20 cellular contexts compared by ENCODE assay signal in genomic region chr7:107810626-107811025, GRCh38. TPM values are rescaled to one million over a fixed set of nuclear protein-coding genes. Genes with fewer than 3 reads are reported as not detected.
"Had no signal": no experiment of that assay in that cellular context is flagged by ENCODE, and none has a peak within 500 bp of the region (broad histone marks: within the 10 kb centered on the region; RNA-seq: fewer than 3 reads in every experiment).

No MANE protein-coding gene starts in this region.

- H2AFZ ChIP-seq: parathyroid adenoma had no signal

- H3K9me3 ChIP-seq: gastrocnemius medialis, heart left ventricle, right lobe of liver, tibial artery had no signal

- H3K4me1 ChIP-seq: gastrocnemius medialis, heart left ventricle, parathyroid adenoma, right lobe of liver, tibial artery had no signal

- H3K36me3 ChIP-seq: brain microvascular endothelial cell, gastrocnemius medialis, heart left ventricle, right lobe of liver, tibial artery had no signal

- ATAC-seq: activated CD8-positive, alpha-beta T cell treated with anti-CD3 and anti-CD28 coated beads for 36 hours; gastrocnemius medialis; heart left ventricle; left cardiac atrium; natural killer cell treated with Interleukin-12 subunit alpha and Interleukin-12 subunit beta and Interleukin-15 and Interleukin-18, amount 100 ng/mL, for 72 hours; right lobe of liver; SK-N-SH treated with all-trans-retinoic acid at 6 μM for 48 hours; stimulated activated naive CD8-positive, alpha-beta T cell treated with anti-CD3 and anti-CD28 coated beads, Interleukin-15, Interleukin-2, amounts not matched to agents 100 U/mL and 50 U/mL, for 24 hours; T-cell had no signal

- H3K9ac ChIP-seq: parathyroid adenoma had no signal

- H3K4me3 ChIP-seq: gastrocnemius medialis, heart left ventricle, right lobe of liver, tibial artery had no signal

- H3K79me2 ChIP-seq: parathyroid adenoma had no signal

- H3K27me3 ChIP-seq: brain microvascular endothelial cell, gastrocnemius medialis, heart left ventricle, right lobe of liver, tibial artery had no signal

- DNase-seq: activated CD4-positive, CD25-positive, alpha-beta regulatory T cell treated with anti-CD3 and anti-CD28 coated beads, Interleukin-2, amount 50 U/mL, for 72 hours; activated CD8-positive, alpha-beta T cell treated with anti-CD3 and anti-CD28 coated beads for 36 hours; activated naive CD4-positive, alpha-beta T cell treated with anti-CD3 and anti-CD28 coated beads, Interleukin-2, amount 50 U/mL, for 16 hours; activated T-cell treated with anti-CD3 and anti-CD28 coated beads, Interleukin-2, amount 50 U/mL, for 24 hours; aorta; brain microvascular endothelial cell; central memory CD4-positive, alpha-beta T cell; gastrocnemius medialis; heart left ventricle; left cardiac atrium; mesenchymal stem cell; right lobe of liver; stimulated activated naive CD8-positive, alpha-beta T cell treated with anti-CD3 and anti-CD28 coated beads, Interleukin-15, Interleukin-2, amounts not matched to agents 100 U/mL and 50 U/mL, for 24 hours; substantia nigra; T-cell; tibial artery had no signal

- H3K27ac ChIP-seq: brain microvascular endothelial cell, gastrocnemius medialis, parathyroid adenoma, right lobe of liver, tibial artery had no signal

RNA-seq across cellular contexts. Expression of gene SLC26A3, which starts 7.6 kb away (rescaled TPM):
- total RNA-seq: activated CD8-positive, alpha-beta T cell treated with anti-CD3 and anti-CD28 coated beads for 36 hours; aorta; left cardiac atrium; natural killer cell treated with Interleukin-12 subunit alpha and Interleukin-12 subunit beta and Interleukin-15 and Interleukin-18, amount 100 ng/mL, for 72 hours; urinary bladder had no signal
